Comparison of ENCODE assay signal across 31 cellular contexts in the genomic region with DNA sequence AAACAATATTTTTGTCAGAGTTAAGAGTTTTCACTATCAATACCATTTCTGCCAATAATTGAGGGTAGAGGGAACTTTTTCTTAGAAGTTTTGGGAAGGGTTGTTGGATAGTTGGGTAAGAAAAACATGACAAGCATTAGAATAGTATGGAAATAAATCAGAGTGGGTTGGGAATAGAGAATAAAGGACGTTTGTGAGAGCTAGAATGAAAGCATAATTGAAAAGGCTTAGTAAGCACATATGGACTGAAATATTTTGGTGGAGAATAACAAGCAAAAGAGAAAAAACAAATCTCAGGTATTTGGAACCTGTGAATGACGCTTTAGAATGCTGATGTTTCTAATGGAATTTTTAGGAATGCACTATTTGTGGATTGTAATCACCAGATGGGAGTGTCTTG.
"Had no signal": no experiment of that assay in that cellular context is flagged by ENCODE, and none has a peak within 500 bp of the region (broad histone marks: within the 10 kb centered on the region; RNA-seq: fewer than 3 reads in every experiment).

No MANE protein-coding gene starts in this region.

- H3K4me1 ChIP-seq: lower lobe of right lung, neural progenitor cell, parathyroid adenoma, right atrium auricular region, right lobe of liver, suprapubic skin, tibial artery, upper lobe of right lung had no signal

- H3K9me3 ChIP-seq: lower lobe of right lung, neutrophil, right atrium auricular region, right lobe of liver, suprapubic skin, thoracic aorta, upper lobe of right lung had no signal

- ATAC-seq: left cardiac atrium; left lobe of liver; left ventricle myocardium superior; lower lobe of right lung; natural killer cell; right lobe of liver; stimulated activated memory B cell treated with anti-CD40 and anti-IgM and Interleukin-4, amounts not matched to agents 10 μg/mL and 1 μg/mL and 100 μg/mL, for 72 hours; stimulated activated naive CD8-positive, alpha-beta T cell treated with anti-CD3 and anti-CD28 coated beads, Interleukin-15, amount 100 ng/mL, for 72 hours; upper lobe of right lung had no signal

- DNase-seq: islet precursor cell; left cardiac atrium; left ventricle myocardium superior; lower lobe of right lung; mammary epithelial cell; mesenchymal stem cell; naive B cell; natural killer cell; nephron progenitor cell; occipital lobe; right lobe of liver; stimulated activated CD4-positive, alpha-beta T cell treated with anti-CD3 and anti-CD28 coated beads, Interleukin-1b, Interleukin-23, amount 100 ng/mL, for 48 hours; stimulated activated CD4-positive, alpha-beta T cell treated with anti-CD3 and anti-CD28 coated beads, Interleukin-2, amount 100 ng/mL, for 48 hours; stimulated activated CD4-positive, alpha-beta T cell treated with anti-CD3 and anti-CD28 coated beads, Interleukin-4, amount 100 ng/mL, for 4 hours; stimulated activated CD8-positive, alpha-beta memory T cell treated with anti-CD3 and anti-CD28 coated beads, Interleukin-4, amount 100 ng/mL, for 48 hours; stimulated activated naive CD4-positive, alpha-beta T cell treated with Interleukin-2 at 50 U/mL for 16 hours; stimulated activated naive CD8-positive, alpha-beta T cell treated with anti-CD3 and anti-CD28 coated beads, Interleukin-15, amount 100 ng/mL, for 72 hours; tibial artery; trophoblast cell; upper lobe of right lung had no signal

- FAIRE-seq: urothelium cell line had no signal

- H3K36me3 ChIP-seq: lower lobe of right lung, neural progenitor cell, neutrophil, right atrium auricular region, right lobe of liver, suprapubic skin, thoracic aorta, tibial artery, upper lobe of right lung had no signal

- H3K27me3 ChIP-seq: hepatocyte, neural progenitor cell, neutrophil, right atrium auricular region, right lobe of liver, suprapubic skin, tibial artery, upper lobe of right lung had no signal

- H3K27ac ChIP-seq: hepatocyte, lower lobe of right lung, neural progenitor cell, neutrophil, parathyroid adenoma, right atrium auricular region, right lobe of liver, suprapubic skin, thoracic aorta, tibial artery, upper lobe of right lung had no signal

- H3K4me3 ChIP-seq: hepatocyte, lower lobe of right lung, neural progenitor cell, right atrium auricular region, right lobe of liver, smooth muscle cell, suprapubic skin, thoracic aorta, tibial artery, upper lobe of right lung had no signal
